ENCODE assay signal across 14 cellular contexts in genomic region chr1:189962171-189962570, GRCh38.
DNase-seq lines count a peak whose midpoint lies in the region; ATAC-seq, FAIRE-seq and TF ChIP-seq lines count a peak whose summit lies in the region.
"Had no signal": no experiment of that assay in that cellular context is flagged by ENCODE, and none has a peak within 500 bp of the region (broad histone marks: within the 10 kb centered on the region; RNA-seq: fewer than 3 reads in every experiment).

No MANE protein-coding gene starts in this region.

- POLR2A ChIA-PET in IMR-90 (lab: Charles Lee; ENCODE audit: unreplicated experiment) = no interaction called here

- H3K18ac ChIP-seq in IMR-90 (ENCODE audit: low read depth, low read length) = no peak overlapping the region

- no peak overlapping the region for H3K9ac ChIP-seq in IMR-90 (ENCODE audit: low read depth, low read length)

- H2BK5ac ChIP-seq in IMR-90 (ENCODE audit: low read depth, low read length, poor library complexity, severe bottlenecking) = no peak overlapping the region

- ATAC-seq in IMR-90 (ENCODE audit: low read depth) (peak; percentile 99), left lung (peak; percentile 68)
- ATAC-seq: GM12878; stimulated activated naive B cell treated with anti-CD40 and anti-IgM and Interleukin-4, amounts not matched to agents 10 μg/mL and 1 μg/mL and 100 μg/mL, for 72 hours had no signal

- TF ChIP-seq RAD21 in IMR-90 (IDR thresholded peaks at IDR 0.05; ENCODE audit: low read length) = no peak

- H2AK5ac ChIP-seq in IMR-90 (ENCODE audit: low read depth, low read length) = no peak overlapping the region

- H3K4me3 ChIP-seq in IMR-90 (ENCODE audit: insufficient read depth, low read depth, low read length) = no peak overlapping the region
- no peak overlapping the region for H3K4me3 ChIP-seq in cardiac fibroblast (replicated peaks in 1 of 2; ENCODE audit: low read depth in 2 of 2, low read length in 2 of 2)
- no peak overlapping the region for H3K4me3 ChIP-seq in left lung
- H3K4me3 ChIP-seq: GM12878 had no signal

- H3K27ac ChIP-seq in IMR-90 (ENCODE audit: insufficient read depth, low read length) (no peak overlapping the region), left lung (no peak overlapping the region)

- H3K4me2 ChIP-seq in IMR-90 (ENCODE audit: low read depth, low read length) = 0 out of 2 replicates have a peak overlapping the region, but pooled peaks have one; percentile 1

- H4K20me1 ChIP-seq in IMR-90 (ENCODE audit: insufficient read depth, low read length) = no peaks in the 10 kb centered on the region

- H4K8ac ChIP-seq in IMR-90 (ENCODE audit: low read depth in 2 of 2, low read length in 2 of 2) = no peak overlapping the region

- no peak for TF ChIP-seq POLR2A in IMR-90 (IDR thresholded peaks at IDR 0.05; ENCODE audit: low read depth, low read length)

- no peak overlapping the region for H3K23ac ChIP-seq in IMR-90 (ENCODE audit: low read depth, low read length)

- H3K36me3 ChIP-seq in IMR-90 (ENCODE audit: control insufficient read depth, insufficient read depth, low read length) (no peaks in the 10 kb centered on the region), left lung (no peaks in the 10 kb centered on the region)

- 0 out of 2 replicates have a peak overlapping the region, but pooled peaks have one; percentile 42 for H2BK120ac ChIP-seq in IMR-90 (ENCODE audit: low read depth, low read length)

- in situ Hi-C loops in IMR-90 (cut with MboI; ENCODE audit: low sequenced_read_pairs) = no loop called here

- H2BK15ac ChIP-seq in IMR-90 (ENCODE audit: low read depth, low read length) = peak overlapping the region; percentile 55; the same call in 1 of the 3 replicates

- peak overlapping the region; percentile 23; the same call in 1 of the 2 replicates for H3K4ac ChIP-seq in IMR-90 (ENCODE audit: low read depth, low read length)

- H3K56ac ChIP-seq in IMR-90 (ENCODE audit: extremely low read depth, insufficient read depth, low read length) = no peak overlapping the region

- dilution Hi-C loops in IMR-90 (cut with HindIII; ENCODE audit: low sequenced_read_pairs, unreplicated experiment) = no loop called here

- H3K27me3 ChIP-seq in IMR-90 (ENCODE audit: control insufficient read depth, insufficient read depth, low read length) (no peaks in the 10 kb centered on the region), left lung (no peaks in the 10 kb centered on the region)

- no peaks in the 10 kb centered on the region for H3K79me1 ChIP-seq in IMR-90 (ENCODE audit: low read depth in 1 of 2, low read length in 2 of 2)

- no peak overlapping the region for H2AK9ac ChIP-seq in IMR-90 (replicated peaks; ENCODE audit: low read depth, low read length, poor library complexity)

- peak; percentile 29 for DNase-seq in AG08396 (ENCODE audit: low spot score)
- DNase-seq in IMR-90 = peak; percentile 90
- peak; percentile 0 to 84 for DNase-seq in cardiac fibroblast (ENCODE audit: low read depth in 2 of 2)
- DNase-seq in left lung = no peak
- DNase-seq in NOMO-1 treated with dmso at 0.1 percent for 144 hours (lab: John Stamatoyannopoulos, UW; ENCODE audit: unreplicated experiment) = no peak
- no peak for DNase-seq in mucosa of gallbladder (ENCODE audit: low spot score)
- no peak for DNase-seq in NCI-H146 treated with DMSO at 0.1 percent for 48 hours (lab: John Stamatoyannopoulos, UW; ENCODE audit: unreplicated experiment)
- DNase-seq in RCC 7860 (ENCODE audit: low spot score) = no peak
- DNase-seq: C1 segment of cervical spinal cord; NCI-H2029; NCI-H526 treated with DMSO at 0.1 percent for 48 hours; stimulated activated naive B cell treated with anti-CD40 and anti-IgM and Interleukin-4, amounts not matched to agents 10 μg/mL and 1 μg/mL and 100 μg/mL, for 72 hours had no signal

- H3K4me1 ChIP-seq in IMR-90 (ENCODE audit: control insufficient read depth, insufficient read depth, low read length) (0 out of 2 replicates have a peak, but pooled peaks cover 1% of the 10 kb centered on the region), left lung (no peaks in the 10 kb centered on the region)

- H4K5ac ChIP-seq in IMR-90 (ENCODE audit: low read depth, low read length) = no peak overlapping the region

- no peak overlapping the region for H2AFZ ChIP-seq in IMR-90 (replicated peaks; ENCODE audit: low read length, poor library complexity)

- H3K9me3 ChIP-seq in IMR-90 (ENCODE audit: control insufficient read depth, insufficient read depth, low read length) (no peaks in the 10 kb centered on the region), left lung (no peaks in the 10 kb centered on the region)

- 0 out of 2 replicates have a peak, but pooled peaks cover 2% of the 10 kb centered on the region for H3K9me1 ChIP-seq in IMR-90 (ENCODE audit: insufficient read depth, low read length)

- TF ChIP-seq CTCF in IMR-90 (conservative IDR thresholded peaks at IDR 0.05; ENCODE audit: low read depth, low read length) (no peak), cardiac fibroblast (IDR thresholded peaks at IDR 0.05; ENCODE audit: low read depth, low read length) (no peak), left lung (IDR thresholded peaks at IDR 0.05) (no peak)

- no peak for FAIRE-seq in RCC 7860 (lab: Jason Lieb, UNC)
- FAIRE-seq: GM12878, urothelium cell line had no signal

- no TSS peak for BruUV-seq in IMR-90 (replicated peaks; lab: Mats Ljungman, UMichigan)

- H3K14ac ChIP-seq in IMR-90 (replicated peaks; ENCODE audit: low read depth, low read length) = no peak overlapping the region; the same call in 1 of the 2 replicates

- H2BK20ac ChIP-seq in IMR-90 (ENCODE audit: low read depth, low read length) = peak overlapping the region; percentile 57; the same call in 1 of the 2 replicates

- intact Hi-C loops in IMR-90 (cut with micrococcal nuclease) (no loop called here), left lung (cut with DNase I) (no loop called here)

- CTCF ChIA-PET in IMR-90 (lab: Yijun Ruan, JAX) = interaction anchor here (1.4 kb wide), 1 partner anchor 10 kb away, joined by 4 read pairs; no protein-coding TSS in a partner anchor

- no peak overlapping the region for H4K91ac ChIP-seq in IMR-90 (ENCODE audit: insufficient read depth, low read depth, low read length)

TF ChIP-seq in IMR-90, 13 proteins besides CTCF, POLR2A, EP300 and RAD21:
- TF ChIP-seq CEBPB (IDR thresholded peaks at IDR 0.05; ENCODE audit: low read depth, low read length) (peak; percentile 100), BHLHE40 (IDR thresholded peaks at IDR 0.05; ENCODE audit: low read depth, low read length) (0 out of 2 replicates have a peak, but pooled peaks have one; percentile 30), USF2 (IDR thresholded peaks at IDR 0.05; ENCODE audit: low read depth, low read length) (no peak), NFE2L2 (IDR thresholded peaks at IDR 0.05; ENCODE audit: low read depth, low read length) (no peak), ELK1 (IDR thresholded peaks at IDR 0.05; ENCODE audit: borderline replicate concordance, low read depth, low read length) (no peak), SMC3 (IDR thresholded peaks at IDR 0.05; ENCODE audit: low read depth, low read length) (no peak), FOS (IDR thresholded peaks at IDR 0.05; ENCODE audit: low read depth, low read length) (peak; percentile 58; the same call in 1 of the 2 replicates)

Comparison
In these comparisons a context has a peak if more than half of its experiments do, and no peak if none do; other contexts are left out.
1. DNase-seq: peak in AG08396 (single experiment), IMR-90 (single experiment) and cardiac fibroblast (2 of 2); none in left lung (0 of 2), NOMO-1 treated with dmso at 0.1 percent for 144 hours (single experiment), mucosa of gallbladder (single experiment), NCI-H146 treated with DMSO at 0.1 percent for 48 hours (single experiment) and RCC 7860 (single experiment).